8 cellular contexts compared by ENCODE assay signal in genomic region chr2:232668805-232669444, GRCh38. TPM values are rescaled to one million over a fixed set of nuclear protein-coding genes. Genes with fewer than 3 reads are reported as not detected.
DNase-seq lines count a peak whose midpoint lies in the region; ATAC-seq and TF ChIP-seq lines count a peak whose summit lies in the region.

No MANE protein-coding gene starts in this region.

- H3K9me3 ChIP-seq in fibroblast of lung (ENCODE audit: control insufficient read depth, insufficient read depth, low read depth, low read length) = no peaks in the 10 kb centered on the region

- CTCF ChIA-PET in GM10248 (lab: Yijun Ruan, JAX) = no interaction called here

- H3K9ac ChIP-seq in fibroblast of lung (ENCODE audit: insufficient read depth, low read length) = no peak overlapping the region

- no peak overlapping the region for H3K4me2 ChIP-seq in fibroblast of lung (ENCODE audit: extremely low read depth, insufficient read depth, low read length)

- H3K9me3 Mint-ChIP-seq in stimulated activated naive CD8-positive, alpha-beta T cell treated with anti-CD3 and anti-CD28 coated beads, Interleukin-15, amount 100 ng/mL, for 72 hours = no peaks in the 10 kb centered on the region

- POLR2A ChIA-PET in GM10248 (lab: Yijun Ruan, JAX) = no interaction called here

- H3K4me1 Mint-ChIP-seq in stimulated activated naive CD8-positive, alpha-beta T cell treated with anti-CD3 and anti-CD28 coated beads, Interleukin-15, amount 100 ng/mL, for 72 hours = no peaks in the 10 kb centered on the region

- DNase-seq in GM10248 (ENCODE audit: extremely low spot score) (no peak), RPMI7951 (ENCODE audit: low read depth) (peak; percentile 32), fibroblast of lung (ENCODE audit: low read depth in 2 of 2) (peak; percentile 13 to 21), pons (ENCODE audit: low spot score) (peak; percentile 82), NCI-H748 (lab: John Stamatoyannopoulos, UW; ENCODE audit: unreplicated experiment) (no peak), NCI-H128 (lab: John Stamatoyannopoulos, UW; ENCODE audit: unreplicated experiment) (no peak)
- DNase-seq in stimulated activated naive CD8-positive, alpha-beta T cell treated with anti-CD3 and anti-CD28 coated beads, Interleukin-15, amount 100 ng/mL, for 72 hours = no peak

- H4K20me1 ChIP-seq in fibroblast of lung (ENCODE audit: control insufficient read depth, extremely low read depth, insufficient read depth, low read length) = no peaks in the 10 kb centered on the region

- H3K36me3 ChIP-seq in fibroblast of lung (ENCODE audit: control insufficient read depth, insufficient read depth, low read length) = no peaks in the 10 kb centered on the region

- H3K27ac ChIP-seq in fibroblast of lung (ENCODE audit: insufficient read depth, low read length) = no peak overlapping the region

- H3K4me3 ChIP-seq in fibroblast of lung (replicated peaks in 1 of 4; ENCODE audit: control extremely low read depth in 1 of 4, insufficient read depth in 1 of 4, low read depth in 3 of 4, low read length in 4 of 4) = no peak overlapping the region

- ATAC-seq in HG03135 (IDR thresholded peaks at IDR 0.05; ENCODE audit: unreplicated experiment) = no peak
- ATAC-seq in stimulated activated naive CD8-positive, alpha-beta T cell treated with anti-CD3 and anti-CD28 coated beads, Interleukin-15, amount 100 ng/mL, for 72 hours = no peak

- H3K4me3 Mint-ChIP-seq in stimulated activated naive CD8-positive, alpha-beta T cell treated with anti-CD3 and anti-CD28 coated beads, Interleukin-15, amount 100 ng/mL, for 72 hours = no peak overlapping the region

- H2AFZ ChIP-seq in fibroblast of lung (ENCODE audit: low read length) = no peak overlapping the region

- H3K79me2 ChIP-seq in fibroblast of lung (ENCODE audit: control insufficient read depth, insufficient read depth, low read length) = no peaks in the 10 kb centered on the region

- no peaks in the 10 kb centered on the region for H3K27me3 Mint-ChIP-seq in stimulated activated naive CD8-positive, alpha-beta T cell treated with anti-CD3 and anti-CD28 coated beads, Interleukin-15, amount 100 ng/mL, for 72 hours

- H3K27me3 ChIP-seq in fibroblast of lung (ENCODE audit: control insufficient read depth, insufficient read depth, low read length) = no peaks in the 10 kb centered on the region

- TF ChIP-seq CTCF in GM10248 (IDR thresholded peaks at IDR 0.05; ENCODE audit: control extremely low read depth, extremely low read depth, low read depth, missing control alignments) (peak; percentile 17), fibroblast of lung (conservative IDR thresholded peaks at IDR 0.05 in 1 of 2, IDR thresholded peaks at IDR 0.05 in 1 of 2; ENCODE audit: low read depth in 1 of 2, low read length in 2 of 2) (peak; percentile 40 to 56)

- H3K4me1 ChIP-seq in fibroblast of lung (ENCODE audit: control insufficient read depth, extremely low read depth, insufficient read depth, low read length) = no peaks in the 10 kb centered on the region

- H3K27ac Mint-ChIP-seq in stimulated activated naive CD8-positive, alpha-beta T cell treated with anti-CD3 and anti-CD28 coated beads, Interleukin-15, amount 100 ng/mL, for 72 hours = peak overlapping the region in 1 of 2 donors; percentile 30

RNA-seq across cellular contexts. Expression of gene GIGYF2, which starts 28.2 kb away (rescaled TPM):
- total RNA-seq in RPMI7951 (2014; rRNA removed; shearing (Covaris generic)) = 36.3 and 46.9 TPM in 2 replicates
- total RNA-seq in fibroblast of lung = 46.2 and 64.7 TPM in 2 replicates
- 31.1 and 33.6 TPM in 2 replicates for polyA plus RNA-seq in fibroblast of lung
- 29.9 and 31.9 TPM in 2 replicates for polyA plus RNA-seq in fibroblast of lung (2012)
- polyA minus RNA-seq in fibroblast of lung (ENCODE audit: low replicate concordance) = 82.0 and 88.4 TPM in 2 replicates

RNA-seq across cellular contexts. Expression of gene EFHD1, which starts 35.5 kb away (rescaled TPM):
- total RNA-seq in RPMI7951 (2014; rRNA removed; shearing (Covaris generic)) = 1.2 and 1.7 TPM in 2 replicates
- not detected in 2 replicates for total RNA-seq in fibroblast of lung
- 0.09 and 0.83 TPM in 2 replicates for polyA plus RNA-seq in fibroblast of lung
- polyA plus RNA-seq in fibroblast of lung (2012) = 0.76 TPM in 1 of 2 replicates, not detected in the other
- 2.6 TPM in 1 of 2 replicates, not detected in the other for polyA minus RNA-seq in fibroblast of lung (ENCODE audit: low replicate concordance)

Comparison
In these comparisons a context has a peak if more than half of its experiments do, and no peak if none do; other contexts are left out.
1. DNase-seq: peak in RPMI7951 (single experiment), fibroblast of lung (2 of 2) and pons (single experiment); none in GM10248 (single experiment), NCI-H748 (single experiment), NCI-H128 (single experiment) and stimulated activated naive CD8-positive, alpha-beta T cell treated with anti-CD3 and anti-CD28 coated beads, Interleukin-15, amount 100 ng/mL, for 72 hours (0 of 2).